In the genomic region with DNA sequence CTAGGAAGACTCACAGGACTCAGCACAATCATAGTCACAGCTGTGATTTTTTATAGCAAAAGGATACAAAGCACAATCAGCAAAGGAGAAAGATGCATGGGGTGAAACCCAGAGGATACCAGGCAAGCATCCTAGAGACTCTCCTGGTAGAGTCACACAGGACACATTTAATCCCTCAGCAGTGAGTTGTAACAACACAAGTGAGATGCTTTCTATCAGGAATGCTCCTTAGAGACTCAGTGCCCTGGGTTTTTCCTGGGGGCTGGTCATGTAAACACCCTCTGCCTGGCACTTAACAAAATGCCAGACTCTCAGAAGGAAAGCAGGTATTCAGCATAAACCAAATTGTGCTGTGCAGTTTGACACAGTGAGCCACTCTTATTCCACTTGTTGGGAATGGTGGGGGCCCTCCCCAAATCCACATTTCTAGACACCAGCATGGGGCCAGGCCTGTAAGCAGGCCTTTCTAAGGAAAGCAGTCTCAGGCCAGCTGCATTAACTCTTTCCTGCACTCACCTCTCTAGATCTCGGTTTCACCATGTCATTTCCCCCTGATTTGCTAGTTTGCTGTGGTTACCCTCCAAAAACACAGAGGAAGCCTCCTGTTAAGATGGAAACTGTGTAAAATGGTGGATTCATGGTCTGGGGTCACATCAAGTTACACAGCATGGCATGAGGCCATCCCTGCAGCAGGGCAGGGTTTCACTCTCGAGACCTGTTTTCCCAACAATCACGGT, we compare ENCODE assay signal across 1 cellular context.
TF ChIP-seq lines count a peak whose summit lies in the region.

No MANE protein-coding gene starts in this region.

TF ChIP-seq in H1, 55 proteins besides CTCF, POLR2A, EP300 and RAD21 (continued from another document):
- TF ChIP-seq CTBP2 (IDR thresholded peaks at IDR 0.05; ENCODE audit: borderline replicate concordance, insufficient read depth, insufficient read length, low read length) (no peak), TAF1 (IDR thresholded peaks at IDR 0.05; ENCODE audit: low read depth, low read length) (no peak), EGR1 (IDR thresholded peaks at IDR 0.05; ENCODE audit: borderline replicate concordance, low read depth, low read length) (no peak), BCL11A (IDR thresholded peaks at IDR 0.05; ENCODE audit: low read depth in 2 of 2, low read length in 2 of 2) (no peak), JUN (IDR thresholded peaks at IDR 0.05; ENCODE audit: low read depth, low read length) (no peak), GTF2F1 (IDR thresholded peaks at IDR 0.05; ENCODE audit: borderline replicate concordance, low read depth, low read length) (no peak), TCF12 (IDR thresholded peaks at IDR 0.05; ENCODE audit: low read depth, low read length) (no peak), CHD2 (IDR thresholded peaks at IDR 0.05; ENCODE audit: low read length) (no peak), ASH2L (IDR thresholded peaks at IDR 0.05; ENCODE audit: low read length) (no peak), SP4 (IDR thresholded peaks at IDR 0.05; ENCODE audit: low read length) (no peak), KDM1A (IDR thresholded peaks at IDR 0.05; ENCODE audit: borderline replicate concordance, low read length) (no peak)
